13 cellular contexts compared by ENCODE assay signal in the genomic region with DNA sequence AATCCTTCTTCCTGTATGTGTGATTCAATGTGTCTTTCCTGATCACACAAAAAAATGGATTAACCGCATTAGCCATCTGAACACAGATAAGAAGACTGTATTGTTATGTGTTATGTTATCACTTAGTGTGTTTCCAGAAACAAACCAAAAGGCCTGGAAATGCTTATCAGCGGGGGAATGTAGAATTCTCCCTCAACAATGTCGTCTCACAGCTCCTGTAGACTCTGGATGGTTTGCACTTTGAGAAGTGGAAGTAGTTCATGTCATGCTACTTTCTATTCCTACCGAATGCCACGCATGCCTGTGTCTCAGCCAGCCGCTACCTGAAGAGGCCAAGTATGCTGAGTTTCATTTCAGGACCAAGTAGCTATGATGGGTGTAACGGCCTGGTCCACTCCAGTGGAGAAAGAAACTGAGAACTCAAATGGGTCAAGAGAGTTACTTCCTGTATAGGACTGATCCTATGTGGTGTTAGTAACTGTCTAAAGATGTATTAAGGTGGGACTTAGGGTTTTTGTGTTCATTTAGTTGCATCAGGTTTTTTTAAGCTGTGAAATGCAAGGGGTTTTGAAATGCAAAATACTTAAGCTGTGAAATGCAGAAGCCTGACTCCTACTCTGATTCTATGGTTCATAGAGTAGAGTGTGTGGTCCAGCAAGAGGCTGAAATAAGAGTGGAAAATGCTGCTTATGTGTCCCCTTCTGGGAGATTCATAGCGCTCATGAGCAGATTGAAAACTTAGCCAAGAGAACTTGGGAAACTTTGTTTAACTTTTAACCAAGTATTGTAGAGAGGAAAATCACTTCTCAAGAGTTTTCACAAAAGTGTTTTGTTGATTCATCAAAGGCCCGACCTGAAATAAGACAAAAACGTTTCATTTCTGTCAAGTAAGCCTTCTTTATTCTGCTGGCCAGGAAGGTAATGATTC.
DNase-seq lines count a peak whose midpoint lies in the region; ATAC-seq and TF ChIP-seq lines count a peak whose summit lies in the region.
"Had no signal": no experiment of that assay in that cellular context is flagged by ENCODE, and none has a peak within 500 bp of the region (broad histone marks: within the 10 kb centered on the region; RNA-seq: fewer than 3 reads in every experiment).

No MANE protein-coding gene starts in this region.

- peak overlapping the region; percentile 70; the same call in 1 of the 2 replicates for H3K27ac ChIP-seq in HUES6 (ENCODE audit: low read depth, low read length)
- no peak overlapping the region for H3K27ac ChIP-seq in OCI-LY7 (ENCODE audit: low read depth, low read length, poor library complexity, severe bottlenecking)
- H3K27ac ChIP-seq: neutrophil, tibial nerve had no signal

- POLR2A ChIA-PET in Caco-2 (lab: Charles Lee) (interaction anchor here (2.1 kb wide), 1 partner anchor 10 kb away, joined by 14 read pairs; no protein-coding TSS in a partner anchor), OCI-LY7 (lab: Charles Lee) (interaction anchor here (0.6 kb wide), 1 partner anchor 582 kb away, joined by 6 read pairs; no protein-coding TSS in a partner anchor)

- peak; percentile 67 for ATAC-seq in GM21515 (IDR thresholded peaks at IDR 0.05; ENCODE audit: unreplicated experiment)
- ATAC-seq: activated T-helper 17 cell treated with anti-CD3 and anti-CD28 coated beads, Interleukin-2, amount 50 U/mL, for 72 hours had no signal

- no peak overlapping the region for H2AFZ ChIP-seq in OCI-LY7 (ENCODE audit: low read length)

- H3K36me3 ChIP-seq in Caco-2 (ENCODE audit: control insufficient read depth, insufficient read depth, low read length) (no peaks in the 10 kb centered on the region), HUES6 (ENCODE audit: control insufficient read depth, insufficient read depth, low read length) (no peaks in the 10 kb centered on the region), OCI-LY7 (ENCODE audit: insufficient read depth, low read length) (no peaks in the 10 kb centered on the region)

- in situ Hi-C loops in GM13977 (cut with MboI; ENCODE audit: low pct_unique_long_range_greater_than_20kb, low sequenced_read_pairs, unreplicated experiment) = no loop called here

- H3K9me3 Mint-ChIP-seq in Caco-2 (ENCODE audit: unreplicated experiment) = no peaks in the 10 kb centered on the region
- H3K9me3 Mint-ChIP-seq: activated T-helper 17 cell treated with anti-CD3 and anti-CD28 coated beads, Interleukin-2, amount 50 U/mL, for 72 hours had no signal

- H3K4me1 ChIP-seq in Caco-2 (peaks cover 89% of the 10 kb centered on the region), HUES6 (ENCODE audit: control insufficient read depth, insufficient read depth, low read length) (peaks cover 52% of the 10 kb centered on the region), OCI-LY7 (ENCODE audit: insufficient read depth, low read length, poor library complexity, severe bottlenecking) (no peaks in the 10 kb centered on the region)

- TF ChIP-seq CTCF in Caco-2 (IDR thresholded peaks at IDR 0.05; ENCODE audit: insufficient read depth in 1 of 2, low read depth in 1 of 2, low read length in 1 of 2, severe bottlenecking in 1 of 2, unreplicated experiment in 1 of 2) = no peak
- no peak for TF ChIP-seq CTCF in GM13977 (IDR thresholded peaks at IDR 0.05; ENCODE audit: extremely low read depth, insufficient read depth, missing control alignments)
- no peak for TF ChIP-seq CTCF in OCI-LY7 (conservative IDR thresholded peaks at IDR 0.05; ENCODE audit: low read length)

- intact Hi-C loops in Caco-2 (cut with micrococcal nuclease; ENCODE audit: unreplicated experiment) = loop anchor here (1.0 to 5.0 kb wide), 3 partner anchors 9 to 79 kb away; no protein-coding TSS in a partner anchor
- intact Hi-C loops in OCI-LY7 (cut with micrococcal nuclease; ENCODE audit: unreplicated experiment) = no loop called here

- CTCF ChIA-PET in Caco-2 (lab: Charles Lee) (interaction anchor here (0.8 kb wide), 1 partner anchor 64 kb away, joined by 3 read pairs; no protein-coding TSS in a partner anchor), OCI-LY7 (lab: Charles Lee; ENCODE audit: unreplicated experiment) (no interaction called here)

- H3K9me3 ChIP-seq in Caco-2 (no peaks in the 10 kb centered on the region), HUES6 (ENCODE audit: control insufficient read depth, insufficient read depth, low read depth, low read length) (no peaks in the 10 kb centered on the region), OCI-LY7 (ENCODE audit: low read length) (no peaks in the 10 kb centered on the region)
- H3K9me3 ChIP-seq: neutrophil, tibial nerve had no signal

- H3K4me3 ChIP-seq in Caco-2 (ENCODE audit: low read depth, low read length) (no peak overlapping the region), HUES6 (ENCODE audit: low read depth, low read length) (no peak overlapping the region; the same call in 1 of the 2 replicates), OCI-LY7 (ENCODE audit: low read depth, low read length, poor library complexity, severe bottlenecking) (no peak overlapping the region)
- H3K4me3 ChIP-seq: dorsolateral prefrontal cortex, tibial nerve had no signal

- no peaks in the 10 kb centered on the region for H3K9me2 ChIP-seq in OCI-LY7 (ENCODE audit: insufficient read depth, low read length)

- H3K9ac ChIP-seq in HUES6 (ENCODE audit: low read length) = peak overlapping the region; percentile 38

- BruUV-seq in Caco-2 (replicated peaks; lab: Mats Ljungman, UMichigan) = no TSS peak
- no TSS peak for BruUV-seq in OCI-LY7 (replicated peaks; lab: Mats Ljungman, UMichigan)

- DNase-seq in Caco-2 (peak; percentile 67 to 73), islet precursor cell (peak; percentile 88), GM13977 (ENCODE audit: low spot score) (no peak), OCI-LY7 (ENCODE audit: low spot score) (no peak), NCI-H2029 (lab: John Stamatoyannopoulos, UW) (no peak)
- DNase-seq in stimulated activated CD8-positive, alpha-beta memory T cell treated with anti-CD3 and anti-CD28 coated beads, Interleukin-4, amount 100 ng/mL, for 48 hours = no peak
- DNase-seq: dorsolateral prefrontal cortex, NCI-H1694 had no signal

- H3K79me2 ChIP-seq in OCI-LY7 (ENCODE audit: insufficient read depth, low read depth, low read length) = no peaks in the 10 kb centered on the region

- peak overlapping the region; percentile 96 for H3K27ac Mint-ChIP-seq in Caco-2 (ENCODE audit: unreplicated experiment)
- H3K27ac Mint-ChIP-seq: activated T-helper 17 cell treated with anti-CD3 and anti-CD28 coated beads, Interleukin-2, amount 50 U/mL, for 72 hours had no signal

- no peak overlapping the region for H3K4me2 ChIP-seq in OCI-LY7 (ENCODE audit: low read length)

- no peaks in the 10 kb centered on the region for H3K27me3 Mint-ChIP-seq in Caco-2 (ENCODE audit: insufficient read depth, unreplicated experiment)
- H3K27me3 Mint-ChIP-seq: activated T-helper 17 cell treated with anti-CD3 and anti-CD28 coated beads, Interleukin-2, amount 50 U/mL, for 72 hours had no signal

- H3K27me3 ChIP-seq in Caco-2 (replicated peaks; ENCODE audit: control insufficient read depth, insufficient read depth, low read length) (no peaks in the 10 kb centered on the region), HUES6 (ENCODE audit: control insufficient read depth, insufficient read depth, low read length) (no peaks in the 10 kb centered on the region)
- H3K27me3 ChIP-seq: dorsolateral prefrontal cortex, neutrophil, tibial nerve had no signal

- H3K4me1 Mint-ChIP-seq in Caco-2 (ENCODE audit: low read depth, unreplicated experiment) = peaks cover 23% of the 10 kb centered on the region
- H3K4me1 Mint-ChIP-seq: activated T-helper 17 cell treated with anti-CD3 and anti-CD28 coated beads, Interleukin-2, amount 50 U/mL, for 72 hours had no signal

- no peaks in the 10 kb centered on the region for H4K20me1 ChIP-seq in OCI-LY7 (ENCODE audit: insufficient read depth, low read length)

- H3K4me3 Mint-ChIP-seq in Caco-2 (ENCODE audit: unreplicated experiment) = peak overlapping the region; percentile 60
- H3K4me3 Mint-ChIP-seq: activated T-helper 17 cell treated with anti-CD3 and anti-CD28 coated beads, Interleukin-2, amount 50 U/mL, for 72 hours had no signal

- peaks cover 82% of the 10 kb centered on the region for H3K36me3 Mint-ChIP-seq in Caco-2 (ENCODE audit: insufficient read depth, unreplicated experiment)

Comparison
In these comparisons a context has a peak if more than half of its experiments do, and no peak if none do; other contexts are left out.
1. DNase-seq: peak in Caco-2 (2 of 2) and islet precursor cell (single experiment); none in stimulated activated CD8-positive, alpha-beta memory T cell treated with anti-CD3 and anti-CD28 coated beads, Interleukin-4, amount 100 ng/mL, for 48 hours (single experiment), GM13977 (single experiment), OCI-LY7 (single experiment) and NCI-H2029 (single experiment).